In the genomic region with DNA sequence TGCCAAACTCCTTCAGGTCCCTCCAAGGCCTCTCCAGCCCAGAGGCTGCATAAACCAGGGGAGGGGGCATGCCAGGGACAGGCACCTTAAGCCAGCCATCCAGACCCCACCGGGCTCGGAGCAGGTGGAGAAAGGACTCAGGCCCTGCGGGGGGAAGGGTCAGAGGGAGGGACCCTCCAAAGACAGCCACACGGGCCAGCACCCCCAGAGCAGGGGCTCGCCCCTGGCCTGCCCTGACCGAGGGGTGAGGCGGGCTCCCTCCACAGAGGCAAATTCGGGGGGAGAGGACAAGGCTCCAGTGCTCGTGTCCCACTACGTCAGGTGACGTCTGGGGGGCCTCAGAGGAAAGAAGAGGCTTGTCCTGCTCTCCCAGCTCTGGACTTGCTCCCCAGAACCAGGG, we compare ENCODE assay signal across 8 cellular contexts. TPM values are rescaled to one million over a fixed set of nuclear protein-coding genes. Genes with fewer than 3 reads are reported as not detected.
"Had no signal": no experiment of that assay in that cellular context is flagged by ENCODE, and none has a peak within 500 bp of the region (broad histone marks: within the 10 kb centered on the region; RNA-seq: fewer than 3 reads in every experiment).

No MANE protein-coding gene starts in this region.

- H3K9ac ChIP-seq: GM23248 had no signal

- DNase-seq: GM23248, GOT3, H7, HFFc6, KBM-7 had no signal

- H2AFZ ChIP-seq: GM23248 had no signal

- ATAC-seq: HCT116 had no signal

- H3K9me3 Mint-ChIP-seq: HFFc6, IgD-negative memory B cell had no signal

- H3K9me3 ChIP-seq: HAP-1 had no signal

- H3K4me3 ChIP-seq: GM23248, HAP-1 had no signal

- H3K36me3 ChIP-seq: HAP-1 had no signal

- H3K4me3 Mint-ChIP-seq: HFFc6, IgD-negative memory B cell had no signal

- H3K27ac ChIP-seq: GM23248 had no signal

- H3K27ac Mint-ChIP-seq: HFFc6, IgD-negative memory B cell had no signal

- H3K4me1 ChIP-seq: HAP-1 had no signal

RNA-seq across cellular contexts. Expression of gene TP73, which starts 49.2 kb away (rescaled TPM):
- total RNA-seq: GM23248, HFFc6 had no signal
- polyA plus RNA-seq: GM23248 had no signal
